ENCODE assay signal across 1 cellular context in genomic region chr12:214005-214736, GRCh38.
TF ChIP-seq lines count a peak whose summit lies in the region.

Gene SLC6A12, minus strand, starts transcription at chr12:214157. Its CDS starts 4,171 bp downstream, at chr12:209986.

TF ChIP-seq in SK-N-SH treated with all-trans-retinoic acid at 6 μM for 48 hours, 23 proteins besides CTCF, POLR2A, EP300 and RAD21 (continued from another document):
- TF ChIP-seq TSHZ2 (CRISPR knock-in tag; IDR thresholded peaks at IDR 0.05) = no peak
- no peak for TF ChIP-seq CSDC2 (CRISPR knock-in tag; IDR thresholded peaks at IDR 0.05)
- no peak for TF ChIP-seq ZC3H10 (CRISPR knock-in tag; IDR thresholded peaks at IDR 0.05)
- no peak for TF ChIP-seq CREB5 (CRISPR knock-in tag; IDR thresholded peaks at IDR 0.05; ENCODE audit: low read depth)
- no peak for TF ChIP-seq RARB (CRISPR knock-in tag; IDR thresholded peaks at IDR 0.05)
- TF ChIP-seq ZNF8 (CRISPR knock-in tag; IDR thresholded peaks at IDR 0.05) = no peak
- TF ChIP-seq ZFP30 (CRISPR knock-in tag; IDR thresholded peaks at IDR 0.05) = no peak
- TF ChIP-seq ISL1 (CRISPR knock-in tag; IDR thresholded peaks at IDR 0.05) = no peak
- no peak for TF ChIP-seq GLIS3 (CRISPR knock-in tag; IDR thresholded peaks at IDR 0.05)
- no peak for TF ChIP-seq ZNF70 (CRISPR knock-in tag; IDR thresholded peaks at IDR 0.05)
- no peak for TF ChIP-seq PPARA (CRISPR knock-in tag; IDR thresholded peaks at IDR 0.05; ENCODE audit: borderline replicate concordance)
